24 cellular contexts compared by ENCODE assay signal in the genomic region with DNA sequence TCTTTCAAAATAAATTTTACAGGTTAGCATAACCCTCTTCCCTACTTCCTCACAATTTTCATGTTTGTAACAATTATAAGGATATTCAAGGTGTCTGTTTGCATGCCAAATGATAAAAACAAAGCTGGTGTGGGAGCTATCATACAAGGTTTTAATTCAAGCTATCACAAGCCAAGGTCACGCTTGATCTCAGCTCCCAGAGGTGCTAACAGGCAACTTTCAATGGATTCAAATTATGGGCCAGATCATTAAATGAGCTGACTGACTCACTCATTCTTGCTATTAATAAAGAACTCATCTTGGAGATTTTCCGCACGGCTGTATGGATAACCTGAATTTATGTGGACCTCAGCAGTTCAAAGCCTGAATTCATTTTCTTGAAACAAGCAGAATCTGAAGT.
DNase-seq lines count a peak whose midpoint lies in the region; ATAC-seq, FAIRE-seq and TF ChIP-seq lines count a peak whose summit lies in the region.
"Had no signal": no experiment of that assay in that cellular context is flagged by ENCODE, and none has a peak within 500 bp of the region (broad histone marks: within the 10 kb centered on the region; RNA-seq: fewer than 3 reads in every experiment).

No MANE protein-coding gene starts in this region.

- H3K36me3 Mint-ChIP-seq in endothelial cell (ENCODE audit: low read depth, unreplicated experiment), result no peaks in the 10 kb centered on the region
- H3K36me3 Mint-ChIP-seq: CD14-positive monocyte; CD8-positive, alpha-beta memory T cell had no signal

- H3K4me3 Mint-ChIP-seq in endothelial cell (ENCODE audit: unreplicated experiment), result no peak overlapping the region
- H3K4me3 Mint-ChIP-seq: CD14-positive monocyte; CD4-positive, alpha-beta T cell; CD8-positive, alpha-beta memory T cell; GM23338; H9 had no signal

- no peaks in the 10 kb centered on the region for H3K4me1 Mint-ChIP-seq in endothelial cell (ENCODE audit: unreplicated experiment)
- H3K4me1 Mint-ChIP-seq: CD14-positive monocyte; CD8-positive, alpha-beta memory T cell; H9 had no signal

- H3K27ac Mint-ChIP-seq in endothelial cell (ENCODE audit: unreplicated experiment), result no peak overlapping the region
- H3K27ac Mint-ChIP-seq: CD14-positive monocyte; CD4-positive, alpha-beta T cell; CD8-positive, alpha-beta memory T cell; GM23338; H9 had no signal

- no peaks in the 10 kb centered on the region for H3K9me3 Mint-ChIP-seq in endothelial cell (ENCODE audit: unreplicated experiment)
- H3K9me3 Mint-ChIP-seq: GM23338 had no signal

- no peak for TF ChIP-seq CTCF in endothelial cell (IDR thresholded peaks at IDR 0.05; ENCODE audit: unreplicated experiment)

- ATAC-seq in Right ventricle myocardium inferior, result peak; percentile 34
- no peak for ATAC-seq in left cardiac atrium
- no peak for ATAC-seq in GM18868 (IDR thresholded peaks at IDR 0.05; ENCODE audit: unreplicated experiment)
- ATAC-seq: A549, GM12878, GM23338, HCT116 had no signal

- H3K27me3 Mint-ChIP-seq in endothelial cell (ENCODE audit: unreplicated experiment), result peaks cover 2% of the 10 kb centered on the region
- H3K27me3 Mint-ChIP-seq: CD4-positive, alpha-beta T cell had no signal

- FAIRE-seq in islet of Langerhans (lab: Jason Lieb, UNC), result peak; percentile 92
- FAIRE-seq: A549, D721Med, GM12878 had no signal

- intact Hi-C loops in Right ventricle myocardium inferior (cut with DNase I), result loop anchor here (10.0 kb wide), 1 partner anchor 91 kb away; no protein-coding TSS in a partner anchor
- intact Hi-C loops in left cardiac atrium (cut with DNase I), result no loop called here

- no peak for DNase-seq in Right ventricle myocardium inferior (ENCODE audit: missing footprints)
- no peak for DNase-seq in left cardiac atrium
- peak; percentile 75 for DNase-seq in NCI-H69 (lab: John Stamatoyannopoulos, UW)
- peak; percentile 31 for DNase-seq in renal cortical epithelial cell (ENCODE audit: low read depth)
- DNase-seq in endothelial cell (ENCODE audit: low spot score), result no peak
- DNase-seq: 8988T; ACHN; AML-193; BE2C; CD4-positive, alpha-beta T cell; CD8-positive, alpha-beta memory T cell; DMS 273 treated with DMSO at 0.1 percent for 48 hours; DMS79; EL; GDM1; H9 had no signal

Comparison
In these comparisons a context has a peak if more than half of its experiments do, and no peak if none do; other contexts are left out.
1. DNase-seq: peak in NCI-H69 (single experiment) and renal cortical epithelial cell (single experiment); none in Right ventricle myocardium inferior (single experiment), left cardiac atrium (single experiment) and endothelial cell (single experiment).